10 cellular contexts compared by ENCODE assay signal in the genomic region with DNA sequence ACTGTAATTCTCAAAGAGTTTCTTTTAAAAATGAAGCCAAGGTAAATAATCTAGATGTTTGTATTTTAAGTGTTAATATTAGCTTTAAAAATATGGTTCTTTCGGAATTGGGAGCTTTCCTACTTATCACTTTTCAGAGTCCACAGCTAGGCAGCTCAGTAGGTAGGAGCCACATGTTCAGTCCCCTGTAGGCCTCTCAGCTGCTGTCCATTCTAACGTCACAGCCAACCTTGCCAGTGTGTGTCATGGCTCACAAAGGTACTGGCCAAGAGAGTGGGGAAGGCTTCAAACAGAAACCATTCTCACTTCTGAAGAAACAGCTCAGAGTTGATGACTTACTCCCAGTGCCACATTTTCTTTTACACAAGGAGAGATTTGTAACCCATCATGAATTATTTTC. TPM values are rescaled to one million over a fixed set of nuclear protein-coding genes. Genes with fewer than 3 reads are reported as not detected.
"Had no signal": no experiment of that assay in that cellular context is flagged by ENCODE, and none has a peak within 500 bp of the region (broad histone marks: within the 10 kb centered on the region; RNA-seq: fewer than 3 reads in every experiment).

No MANE protein-coding gene starts in this region.

- H3K36me3 Mint-ChIP-seq: IgD-negative memory B cell had no signal

- H3K27ac ChIP-seq: HL-60 had no signal

- H3K9me3 Mint-ChIP-seq: GM23338, IgD-negative memory B cell had no signal

- H3K4me3 Mint-ChIP-seq: GM23338, H9, IgD-negative memory B cell had no signal

- H3K27ac Mint-ChIP-seq: GM23338, H9, IgD-negative memory B cell had no signal

- H3K4me2 ChIP-seq: GM23338 had no signal

- DNase-seq: H9, HCEC 1CT, KBM-7 had no signal

- H2AFZ ChIP-seq: GM23338 had no signal

- H3K4me1 Mint-ChIP-seq: GM23338, H9, IgD-negative memory B cell had no signal

- ATAC-seq: GM23338, HepG2 had no signal

- FAIRE-seq: H1, H54, HepG2 had no signal

- H3K4me3 ChIP-seq: GM23338 had no signal

- H3K27me3 Mint-ChIP-seq: IgD-negative memory B cell had no signal

RNA-seq across cellular contexts. Expression of a gene that starts 50.0 kb away (rescaled TPM):
- total RNA-seq: GM23338, H1, H9, HepG2, HT1080 had no signal
